In genomic region chr6:47655719-47656595, GRCh38 we compare ENCODE assay signal across 1 cellular context.
TF ChIP-seq lines count a peak whose summit lies in the region.

No MANE protein-coding gene starts in this region.

TF ChIP-seq in GM23338, 12 proteins besides CTCF, POLR2A, EP300 and RAD21 (continued from another document):
- TF ChIP-seq, protein P1, sequence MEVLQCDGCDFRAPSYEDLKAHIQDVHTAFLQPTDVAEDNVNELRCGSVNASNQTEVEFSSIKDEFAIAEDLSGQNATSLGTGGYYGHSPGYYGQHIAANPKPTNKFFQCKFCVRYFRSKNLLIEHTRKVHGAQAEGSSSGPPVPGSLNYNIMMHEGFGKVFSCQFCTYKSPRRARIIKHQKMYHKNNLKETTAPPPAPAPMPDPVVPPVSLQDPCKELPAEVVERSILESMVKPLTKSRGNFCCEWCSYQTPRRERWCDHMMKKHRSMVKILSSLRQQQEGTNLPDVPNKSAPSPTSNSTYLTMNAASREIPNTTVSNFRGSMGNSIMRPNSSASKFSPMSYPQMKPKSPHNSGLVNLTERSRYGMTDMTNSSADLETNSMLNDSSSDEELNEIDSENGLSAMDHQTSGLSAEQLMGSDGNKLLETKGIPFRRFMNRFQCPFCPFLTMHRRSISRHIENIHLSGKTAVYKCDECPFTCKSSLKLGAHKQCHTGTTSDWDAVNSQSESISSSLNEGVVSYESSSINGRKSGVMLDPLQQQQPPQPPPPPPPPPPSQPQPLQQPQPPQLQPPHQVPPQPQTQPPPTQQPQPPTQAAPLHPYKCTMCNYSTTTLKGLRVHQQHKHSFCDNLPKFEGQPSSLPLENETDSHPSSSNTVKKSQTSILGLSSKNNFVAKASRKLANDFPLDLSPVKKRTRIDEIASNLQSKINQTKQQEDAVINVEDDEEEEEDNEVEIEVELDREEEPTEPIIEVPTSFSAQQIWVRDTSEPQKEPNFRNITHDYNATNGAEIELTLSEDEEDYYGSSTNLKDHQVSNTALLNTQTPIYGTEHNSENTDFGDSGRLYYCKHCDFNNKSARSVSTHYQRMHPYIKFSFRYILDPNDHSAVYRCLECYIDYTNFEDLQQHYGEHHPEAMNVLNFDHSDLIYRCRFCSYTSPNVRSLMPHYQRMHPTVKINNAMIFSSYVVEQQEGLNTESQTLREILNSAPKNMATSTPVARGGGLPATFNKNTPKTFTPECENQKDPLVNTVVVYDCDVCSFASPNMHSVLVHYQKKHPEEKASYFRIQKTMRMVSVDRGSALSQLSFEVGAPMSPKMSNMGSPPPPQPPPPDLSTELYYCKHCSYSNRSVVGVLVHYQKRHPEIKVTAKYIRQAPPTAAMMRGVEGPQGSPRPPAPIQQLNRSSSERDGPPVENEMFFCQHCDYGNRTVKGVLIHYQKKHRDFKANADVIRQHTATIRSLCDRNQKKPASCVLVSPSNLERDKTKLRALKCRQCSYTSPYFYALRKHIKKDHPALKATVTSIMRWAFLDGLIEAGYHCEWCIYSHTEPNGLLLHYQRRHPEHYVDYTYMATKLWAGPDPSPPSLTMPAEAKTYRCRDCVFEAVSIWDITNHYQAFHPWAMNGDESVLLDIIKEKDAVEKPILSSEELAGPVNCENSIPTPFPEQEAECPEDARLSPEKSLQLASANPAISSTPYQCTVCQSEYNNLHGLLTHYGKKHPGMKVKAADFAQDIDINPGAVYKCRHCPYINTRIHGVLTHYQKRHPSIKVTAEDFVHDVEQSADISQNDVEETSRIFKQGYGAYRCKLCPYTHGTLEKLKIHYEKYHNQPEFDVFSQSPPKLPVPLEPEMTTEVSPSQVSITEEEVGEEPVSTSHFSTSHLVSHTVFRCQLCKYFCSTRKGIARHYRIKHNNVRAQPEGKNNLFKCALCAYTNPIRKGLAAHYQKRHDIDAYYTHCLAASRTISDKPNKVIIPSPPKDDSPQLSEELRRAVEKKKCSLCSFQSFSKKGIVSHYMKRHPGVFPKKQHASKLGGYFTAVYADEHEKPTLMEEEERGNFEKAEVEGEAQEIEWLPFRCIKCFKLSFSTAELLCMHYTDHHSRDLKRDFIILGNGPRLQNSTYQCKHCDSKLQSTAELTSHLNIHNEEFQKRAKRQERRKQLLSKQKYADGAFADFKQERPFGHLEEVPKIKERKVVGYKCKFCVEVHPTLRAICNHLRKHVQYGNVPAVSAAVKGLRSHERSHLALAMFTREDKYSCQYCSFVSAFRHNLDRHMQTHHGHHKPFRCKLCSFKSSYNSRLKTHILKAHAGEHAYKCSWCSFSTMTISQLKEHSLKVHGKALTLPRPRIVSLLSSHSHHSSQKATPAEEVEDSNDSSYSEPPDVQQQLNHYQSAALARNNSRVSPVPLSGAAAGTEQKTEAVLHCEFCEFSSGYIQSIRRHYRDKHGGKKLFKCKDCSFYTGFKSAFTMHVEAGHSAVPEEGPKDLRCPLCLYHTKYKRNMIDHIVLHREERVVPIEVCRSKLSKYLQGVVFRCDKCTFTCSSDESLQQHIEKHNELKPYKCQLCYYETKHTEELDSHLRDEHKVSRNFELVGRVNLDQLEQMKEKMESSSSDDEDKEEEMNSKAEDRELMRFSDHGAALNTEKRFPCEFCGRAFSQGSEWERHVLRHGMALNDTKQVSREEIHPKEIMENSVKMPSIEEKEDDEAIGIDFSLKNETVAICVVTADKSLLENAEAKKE (CRISPR knock-in tag; IDR thresholded peaks at IDR 0.05) = no peak
- TF ChIP-seq EZH2 (IDR thresholded peaks at IDR 0.05; ENCODE audit: low read depth, unreplicated experiment) (no peak), CREB1 (CRISPR knock-in tag; IDR thresholded peaks at IDR 0.05; ENCODE audit: low read depth) (no peak), JUNB (IDR thresholded peaks at IDR 0.05; ENCODE audit: unreplicated experiment) (no peak)
TF ChIP-seq in GM23338: peak in this region for 0.
